In genomic region chr17:44214896-44215295, GRCh38 we compare ENCODE assay signal across 26 cellular contexts. TPM values are rescaled to one million over a fixed set of nuclear protein-coding genes. Genes with fewer than 3 reads are reported as not detected.
DNase-seq lines count a peak whose midpoint lies in the region; ATAC-seq, FAIRE-seq and TF ChIP-seq lines count a peak whose summit lies in the region.
"Had no signal": no experiment of that assay in that cellular context is flagged by ENCODE, and none has a peak within 500 bp of the region (broad histone marks: within the 10 kb centered on the region; RNA-seq: fewer than 3 reads in every experiment).

No MANE protein-coding gene starts in this region.

- no peaks in the 10 kb centered on the region for H3K9me3 ChIP-seq in T-helper 17 cell (ENCODE audit: control insufficient read depth, low read length, poor library complexity, severe bottlenecking)
- no peaks in the 10 kb centered on the region for H3K9me3 ChIP-seq in effector memory CD4-positive, alpha-beta T cell (ENCODE audit: control insufficient read depth, low read length)
- H3K9me3 ChIP-seq in thyroid gland = no peaks in the 10 kb centered on the region
- H3K9me3 ChIP-seq: gastroesophageal sphincter, suprapubic skin had no signal

- H3K9me3 Mint-ChIP-seq in activated naive CD4-positive, alpha-beta T cell treated with anti-CD3 and anti-CD28 coated beads, Interleukin-2, amount 50 U/mL, for 24 hours = no peaks in the 10 kb centered on the region

- TF ChIP-seq CTCF in thyroid gland (IDR thresholded peaks at IDR 0.05) = no peak

- peak overlapping the region; percentile 7 for H3K27ac ChIP-seq in effector memory CD4-positive, alpha-beta T cell (ENCODE audit: insufficient read depth, low read length, poor library complexity, severe bottlenecking)
- H3K27ac ChIP-seq in thyroid gland = no peak overlapping the region
- H3K27ac ChIP-seq: coronary artery, gastroesophageal sphincter, suprapubic skin had no signal

- 75 to 87% methylated on average over 6 of the region's 6 CpGs for WGBS in thyroid gland, 2 donors

- H3K27me3 ChIP-seq in effector memory CD4-positive, alpha-beta T cell (replicated peaks; ENCODE audit: control insufficient read depth, insufficient read depth, low read length, poor library complexity, severe bottlenecking) = no peaks in the 10 kb centered on the region
- no peaks in the 10 kb centered on the region for H3K27me3 ChIP-seq in thyroid gland
- H3K27me3 ChIP-seq: gastroesophageal sphincter, suprapubic skin had no signal

- no peak for TF ChIP-seq POLR2A in thyroid gland (IDR thresholded peaks at IDR 0.05)

- H3K4me1 Mint-ChIP-seq in activated naive CD4-positive, alpha-beta T cell treated with anti-CD3 and anti-CD28 coated beads, Interleukin-2, amount 50 U/mL, for 24 hours = peaks cover 63% of the 10 kb centered on the region
- peaks cover 55% of the 10 kb centered on the region for H3K4me1 Mint-ChIP-seq in T-helper 17 cell

- ATAC-seq in T-helper 17 cell (no peak), GM21723 (IDR thresholded peaks at IDR 0.05; ENCODE audit: unreplicated experiment) (no peak), GM21619 (IDR thresholded peaks at IDR 0.05; ENCODE audit: unreplicated experiment) (no peak)
- ATAC-seq: activated CD4-positive, CD25-positive, alpha-beta regulatory T cell treated with anti-CD3 and anti-CD28 coated beads, Interleukin-2, amount 50 U/mL, for 24 hours; gastroesophageal sphincter; HepG2; left lobe of liver; sciatic nerve had no signal

- peaks cover 49% of the 10 kb centered on the region for H3K36me3 ChIP-seq in effector memory CD4-positive, alpha-beta T cell (ENCODE audit: control insufficient read depth, insufficient read depth, low read length)
- H3K36me3 ChIP-seq in thyroid gland = peaks cover 47 to 52% of the 10 kb centered on the region in 2 donors

- DNase-seq in activated naive CD4-positive, alpha-beta T cell treated with Interleukin-2 at 50 U/mL for 16 hours = no peak
- no peak for DNase-seq in T-helper 17 cell
- no peak for DNase-seq in effector memory CD4-positive, alpha-beta T cell
- DNase-seq in thyroid gland = peak; percentile 54 to 55
- DNase-seq in urothelium cell line (ENCODE audit: low spot score) = no peak
- DNase-seq: Calu3; MM.1S; NCI-H1694; NCI-H446; occipital lobe; Right ventricle myocardium superior; stimulated activated CD4-positive, alpha-beta T cell treated with anti-CD3 and anti-CD28 coated beads, Interleukin-1b, Interleukin-23, amount 100 ng/mL, for 48 hours; T-helper 9 cell had no signal

- H3K4me3 Mint-ChIP-seq in activated naive CD4-positive, alpha-beta T cell treated with anti-CD3 and anti-CD28 coated beads, Interleukin-2, amount 50 U/mL, for 24 hours = peak overlapping the region; percentile 45
- H3K4me3 Mint-ChIP-seq in T-helper 17 cell = peak overlapping the region; percentile 57

- H3K4me3 ChIP-seq in effector memory CD4-positive, alpha-beta T cell (ENCODE audit: insufficient read depth, low read depth, low read length, poor library complexity, severe bottlenecking) = no peak overlapping the region
- no peak overlapping the region for H3K4me3 ChIP-seq in thyroid gland (replicated peaks in 1 of 3)
- H3K4me3 ChIP-seq: coronary artery, gastroesophageal sphincter, suprapubic skin had no signal

- peaks cover 19% of the 10 kb centered on the region for H3K36me3 Mint-ChIP-seq in activated naive CD4-positive, alpha-beta T cell treated with anti-CD3 and anti-CD28 coated beads, Interleukin-2, amount 50 U/mL, for 24 hours
- peaks cover 15% of the 10 kb centered on the region for H3K36me3 Mint-ChIP-seq in T-helper 17 cell (ENCODE audit: low read depth)

- peak overlapping the region; percentile 85 for H3K27ac Mint-ChIP-seq in activated naive CD4-positive, alpha-beta T cell treated with anti-CD3 and anti-CD28 coated beads, Interleukin-2, amount 50 U/mL, for 24 hours
- peak overlapping the region; percentile 91 for H3K27ac Mint-ChIP-seq in T-helper 17 cell

- no peak for FAIRE-seq in urothelium cell line (lab: Jason Lieb, UNC)
- FAIRE-seq: G401.6, GM12892, HepG2 had no signal

- intact Hi-C loops in thyroid gland (cut with DNase I) = no loop called here

- H3K27me3 Mint-ChIP-seq in activated naive CD4-positive, alpha-beta T cell treated with anti-CD3 and anti-CD28 coated beads, Interleukin-2, amount 50 U/mL, for 24 hours = no peaks in the 10 kb centered on the region
- H3K27me3 Mint-ChIP-seq in T-helper 17 cell = no peaks in the 10 kb centered on the region

- H3K4me1 ChIP-seq in effector memory CD4-positive, alpha-beta T cell (ENCODE audit: control insufficient read depth, insufficient read depth, low read length, poor library complexity, severe bottlenecking) = peaks cover 53% of the 10 kb centered on the region
- H3K4me1 ChIP-seq in thyroid gland = peaks cover 12 to 20% of the 10 kb centered on the region in 2 donors

RNA-seq across cellular contexts. Expression of gene UBTF, which starts 4.6 kb away (rescaled TPM):
- 100 to 1,000 TPM; 121 to 140 TPM for total RNA-seq in T-helper 17 cell
- total RNA-seq in thyroid gland = 10 to 100 TPM; 63.6 to 97.4 (median 89.5) TPM

RNA-seq across cellular contexts. Expression of gene ATXN7L3, which starts 15.2 kb away (rescaled TPM):
- total RNA-seq in T-helper 17 cell (10 to 100 TPM; 97.1 to 97.5 TPM), thyroid gland (10 to 100 TPM; 52.4 to 64.5 (median 58.0) TPM)

RNA-seq across cellular contexts. Expression of gene TMUB2, which starts 28.1 kb away (rescaled TPM):
- total RNA-seq in T-helper 17 cell (10 to 100 TPM; 52.2 to 53.1 TPM), thyroid gland (10 to 100 TPM; 30.6 to 50.5 (median 44.6) TPM)

RNA-seq across cellular contexts. Expression of gene ASB16, which starts 44.4 kb away (rescaled TPM):
- total RNA-seq in T-helper 17 cell (not detected), thyroid gland (1 to 10 TPM; 1.4 to 2.4 (median 1.7) TPM)
- total RNA-seq: epithelial cell of proximal tubule, left lobe of liver, occipital lobe, suprapubic skin had no signal

RNA-seq across cellular contexts. Expression of gene SLC4A1, which starts 53.0 kb away (rescaled TPM):
- total RNA-seq in T-helper 17 cell (not detected), thyroid gland (under 1 TPM in 2 of 4 donors, not detected in 2; 0.15 to 0.78 TPM)
- total RNA-seq: Calu3, epithelial cell of proximal tubule, HepG2 had no signal

Comparison
In these comparisons a context has a peak if more than half of its experiments do, and no peak if none do; other contexts are left out.
1. DNase-seq: peak in thyroid gland (2 of 2); none in activated naive CD4-positive, alpha-beta T cell treated with Interleukin-2 at 50 U/mL for 16 hours (single experiment), T-helper 17 cell (0 of 3), effector memory CD4-positive, alpha-beta T cell (0 of 3) and urothelium cell line (single experiment).